ENCODE assay signal across 1 cellular context in genomic region chr20:36235892-36236785, GRCh38.
TF ChIP-seq lines count a peak whose summit lies in the region.

A gene with protein sequence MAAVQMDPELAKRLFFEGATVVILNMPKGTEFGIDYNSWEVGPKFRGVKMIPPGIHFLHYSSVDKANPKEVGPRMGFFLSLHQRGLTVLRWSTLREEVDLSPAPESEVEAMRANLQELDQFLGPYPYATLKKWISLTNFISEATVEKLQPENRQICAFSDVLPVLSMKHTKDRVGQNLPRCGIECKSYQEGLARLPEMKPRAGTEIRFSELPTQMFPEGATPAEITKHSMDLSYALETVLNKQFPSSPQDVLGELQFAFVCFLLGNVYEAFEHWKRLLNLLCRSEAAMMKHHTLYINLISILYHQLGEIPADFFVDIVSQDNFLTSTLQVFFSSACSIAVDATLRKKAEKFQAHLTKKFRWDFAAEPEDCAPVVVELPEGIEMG (plus strand): TSS chr20:36236478. CDS start chr20:36239869, 3,391 bp downstream.

TF ChIP-seq in HepG2, 621 proteins besides CTCF, POLR2A, EP300 and RAD21 (continued from another document and continues in another):
- TF ChIP-seq ZEB1 (IDR thresholded peaks at IDR 0.05; ENCODE audit: insufficient replicate concordance, low read depth): no peak
- TF ChIP-seq POGK (CRISPR knock-in tag; conservative IDR thresholded peaks at IDR 0.05): peak; percentile 92; the same call in 1 of the 2 replicates
- peak; percentile 93; the same call in 1 of the 2 replicates for TF ChIP-seq ZIK1 (CRISPR knock-in tag; IDR thresholded peaks at IDR 0.05; ENCODE audit: borderline replicate concordance, low read depth)
- TF ChIP-seq NFYB (CRISPR knock-in tag; IDR thresholded peaks at IDR 0.05): peak; percentile 78
- TF ChIP-seq ZNF550 (CRISPR knock-in tag; IDR thresholded peaks at IDR 0.05; ENCODE audit: borderline replicate concordance): peak; percentile 87
- TF ChIP-seq, protein P1, sequence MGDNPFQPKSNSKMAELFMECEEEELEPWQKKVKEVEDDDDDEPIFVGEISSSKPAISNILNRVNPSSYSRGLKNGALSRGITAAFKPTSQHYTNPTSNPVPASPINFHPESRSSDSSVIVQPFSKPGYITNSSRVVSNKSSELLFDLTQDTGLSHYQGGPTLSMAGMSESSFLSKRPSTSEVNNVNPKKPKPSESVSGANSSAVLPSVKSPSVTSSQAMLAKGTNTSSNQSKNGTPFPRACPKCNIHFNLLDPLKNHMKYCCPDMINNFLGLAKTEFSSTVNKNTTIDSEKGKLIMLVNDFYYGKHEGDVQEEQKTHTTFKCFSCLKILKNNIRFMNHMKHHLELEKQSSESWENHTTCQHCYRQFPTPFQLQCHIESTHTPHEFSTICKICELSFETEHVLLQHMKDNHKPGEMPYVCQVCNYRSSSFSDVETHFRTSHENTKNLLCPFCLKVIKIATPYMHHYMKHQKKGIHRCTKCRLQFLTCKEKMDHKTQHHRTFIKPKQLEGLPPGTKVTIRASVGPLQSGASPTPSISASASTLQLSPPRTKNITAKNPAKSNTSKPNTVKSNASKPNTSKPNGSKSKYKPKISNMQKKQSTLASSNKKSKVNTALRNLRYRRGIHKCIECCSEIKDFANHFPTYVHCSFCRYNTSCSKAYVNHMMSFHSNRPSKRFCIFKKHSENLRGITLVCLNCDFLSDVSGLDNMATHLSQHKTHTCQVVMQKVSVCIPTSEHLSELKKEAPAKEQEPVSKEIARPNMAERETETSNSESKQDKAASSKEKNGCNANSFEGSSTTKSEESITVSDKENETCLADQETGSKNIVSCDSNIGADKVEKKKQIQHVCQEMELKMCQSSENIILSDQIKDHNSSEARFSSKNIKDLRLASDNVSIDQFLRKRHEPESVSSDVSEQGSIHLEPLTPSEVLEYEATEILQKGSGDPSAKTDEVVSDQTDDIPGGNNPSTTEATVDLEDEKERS (CRISPR knock-in tag; IDR thresholded peaks at IDR 0.05): peak; percentile 96
- TF ChIP-seq NR1H2 (CRISPR knock-in tag; IDR thresholded peaks at IDR 0.05; ENCODE audit: borderline replicate concordance, low read depth): peak; percentile 91; the same call in 1 of the 2 replicates
- TF ChIP-seq RAD51 (IDR thresholded peaks at IDR 0.05; ENCODE audit: borderline replicate concordance): no peak
- peak; percentile 90 for TF ChIP-seq ZBTB7A (CRISPR knock-in tag; IDR thresholded peaks at IDR 0.05)
- TF ChIP-seq NFYC (CRISPR knock-in tag; IDR thresholded peaks at IDR 0.05): peak; percentile 76
- TF ChIP-seq, protein P2, sequence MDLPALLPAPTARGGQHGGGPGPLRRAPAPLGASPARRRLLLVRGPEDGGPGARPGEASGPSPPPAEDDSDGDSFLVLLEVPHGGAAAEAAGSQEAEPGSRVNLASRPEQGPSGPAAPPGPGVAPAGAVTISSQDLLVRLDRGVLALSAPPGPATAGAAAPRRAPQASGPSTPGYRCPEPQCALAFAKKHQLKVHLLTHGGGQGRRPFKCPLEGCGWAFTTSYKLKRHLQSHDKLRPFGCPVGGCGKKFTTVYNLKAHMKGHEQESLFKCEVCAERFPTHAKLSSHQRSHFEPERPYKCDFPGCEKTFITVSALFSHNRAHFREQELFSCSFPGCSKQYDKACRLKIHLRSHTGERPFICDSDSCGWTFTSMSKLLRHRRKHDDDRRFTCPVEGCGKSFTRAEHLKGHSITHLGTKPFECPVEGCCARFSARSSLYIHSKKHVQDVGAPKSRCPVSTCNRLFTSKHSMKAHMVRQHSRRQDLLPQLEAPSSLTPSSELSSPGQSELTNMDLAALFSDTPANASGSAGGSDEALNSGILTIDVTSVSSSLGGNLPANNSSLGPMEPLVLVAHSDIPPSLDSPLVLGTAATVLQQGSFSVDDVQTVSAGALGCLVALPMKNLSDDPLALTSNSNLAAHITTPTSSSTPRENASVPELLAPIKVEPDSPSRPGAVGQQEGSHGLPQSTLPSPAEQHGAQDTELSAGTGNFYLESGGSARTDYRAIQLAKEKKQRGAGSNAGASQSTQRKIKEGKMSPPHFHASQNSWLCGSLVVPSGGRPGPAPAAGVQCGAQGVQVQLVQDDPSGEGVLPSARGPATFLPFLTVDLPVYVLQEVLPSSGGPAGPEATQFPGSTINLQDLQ (CRISPR knock-in tag; IDR thresholded peaks at IDR 0.05): peak; percentile 87
- TF ChIP-seq THYN1 (CRISPR knock-in tag; IDR thresholded peaks at IDR 0.05; ENCODE audit: borderline replicate concordance, low read depth): no peak
- TF ChIP-seq MYNN (CRISPR knock-in tag; IDR thresholded peaks at IDR 0.05; ENCODE audit: low read depth): no peak
- peak; percentile 88; the same call in 1 of the 2 replicates for TF ChIP-seq RELA (CRISPR knock-in tag; IDR thresholded peaks at IDR 0.05)
- TF ChIP-seq HOXA9 (CRISPR knock-in tag; IDR thresholded peaks at IDR 0.05; ENCODE audit: borderline replicate concordance): peak; percentile 95
- peak; percentile 98 for TF ChIP-seq ZNF614 (CRISPR knock-in tag; IDR thresholded peaks at IDR 0.05; ENCODE audit: borderline replicate concordance)
- peak; percentile 95 for TF ChIP-seq ZNF317 (CRISPR knock-in tag; IDR thresholded peaks at IDR 0.05)
- no peak for TF ChIP-seq CHCHD3 (CRISPR knock-in tag; IDR thresholded peaks at IDR 0.05)
- peak; percentile 99 for TF ChIP-seq ZNF784 (CRISPR knock-in tag; IDR thresholded peaks at IDR 0.05; ENCODE audit: borderline replicate concordance)
- TF ChIP-seq GZF1 (CRISPR knock-in tag; IDR thresholded peaks at IDR 0.05): peak; percentile 89
- TF ChIP-seq, protein P3, sequence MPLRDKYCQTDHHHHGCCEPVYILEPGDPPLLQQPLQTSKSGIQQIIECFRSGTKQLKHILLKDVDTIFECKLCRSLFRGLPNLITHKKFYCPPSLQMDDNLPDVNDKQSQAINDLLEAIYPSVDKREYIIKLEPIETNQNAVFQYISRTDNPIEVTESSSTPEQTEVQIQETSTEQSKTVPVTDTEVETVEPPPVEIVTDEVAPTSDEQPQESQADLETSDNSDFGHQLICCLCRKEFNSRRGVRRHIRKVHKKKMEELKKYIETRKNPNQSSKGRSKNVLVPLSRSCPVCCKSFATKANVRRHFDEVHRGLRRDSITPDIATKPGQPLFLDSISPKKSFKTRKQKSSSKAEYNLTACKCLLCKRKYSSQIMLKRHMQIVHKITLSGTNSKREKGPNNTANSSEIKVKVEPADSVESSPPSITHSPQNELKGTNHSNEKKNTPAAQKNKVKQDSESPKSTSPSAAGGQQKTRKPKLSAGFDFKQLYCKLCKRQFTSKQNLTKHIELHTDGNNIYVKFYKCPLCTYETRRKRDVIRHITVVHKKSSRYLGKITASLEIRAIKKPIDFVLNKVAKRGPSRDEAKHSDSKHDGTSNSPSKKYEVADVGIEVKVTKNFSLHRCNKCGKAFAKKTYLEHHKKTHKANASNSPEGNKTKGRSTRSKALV (CRISPR knock-in tag; IDR thresholded peaks at IDR 0.05): no peak
- peak; percentile 88 for TF ChIP-seq PRPF4 (IDR thresholded peaks at IDR 0.05; ENCODE audit: low read depth, low read length, poor library complexity, severe bottlenecking)
- peak; percentile 20; the same call in 1 of the 2 replicates for TF ChIP-seq PBX2 (CRISPR knock-in tag; IDR thresholded peaks at IDR 0.05)
- TF ChIP-seq TAF15 (IDR thresholded peaks at IDR 0.05; ENCODE audit: low read depth, low read length, poor library complexity, severe bottlenecking): peak; percentile 84
- peak; percentile 83 for TF ChIP-seq HNRNPLL (IDR thresholded peaks at IDR 0.05; ENCODE audit: low read depth, low read length, poor library complexity, severe bottlenecking)
- TF ChIP-seq TAF1 (CRISPR knock-in tag; IDR thresholded peaks at IDR 0.05): peak; percentile 98
- TF ChIP-seq ZBTB20 (CRISPR knock-in tag; IDR thresholded peaks at IDR 0.05; ENCODE audit: borderline replicate concordance, low read depth): peak; percentile 79; the same call in 1 of the 2 replicates
- peak; percentile 99 for TF ChIP-seq ZFY (CRISPR knock-in tag; IDR thresholded peaks at IDR 0.05)
- peak; percentile 99 for TF ChIP-seq ZGPAT (CRISPR knock-in tag; IDR thresholded peaks at IDR 0.05)
- peak; percentile 91 for TF ChIP-seq PTBP1 (IDR thresholded peaks at IDR 0.05; ENCODE audit: low read depth, low read length, poor library complexity, severe bottlenecking)
- no peak for TF ChIP-seq ZNF432 (CRISPR knock-in tag; IDR thresholded peaks at IDR 0.05; ENCODE audit: borderline replicate concordance)
- TF ChIP-seq RARG (CRISPR knock-in tag; IDR thresholded peaks at IDR 0.05; ENCODE audit: low read depth): no peak
- peak; percentile 85 for TF ChIP-seq GFI1 (CRISPR knock-in tag; IDR thresholded peaks at IDR 0.05; ENCODE audit: borderline replicate concordance)
- peak; percentile 95 for TF ChIP-seq MAX (IDR thresholded peaks at IDR 0.05)
- peak; percentile 88; the same call in 1 of the 2 replicates for TF ChIP-seq ZNF33B (CRISPR knock-in tag; IDR thresholded peaks at IDR 0.05)
- no peak for TF ChIP-seq NONO (IDR thresholded peaks at IDR 0.05)
- peak; percentile 99 for TF ChIP-seq NONO (CRISPR knock-in tag; conservative IDR thresholded peaks at IDR 0.05)
- TF ChIP-seq ZNF224 (CRISPR knock-in tag; IDR thresholded peaks at IDR 0.05): peak; percentile 99
- TF ChIP-seq SMAD9 (CRISPR knock-in tag; IDR thresholded peaks at IDR 0.05): peak; percentile 88; the same call in 1 of the 2 replicates
- no peak for TF ChIP-seq JUNB (CRISPR knock-in tag; IDR thresholded peaks at IDR 0.05; ENCODE audit: borderline replicate concordance)
- TF ChIP-seq, protein P4, sequence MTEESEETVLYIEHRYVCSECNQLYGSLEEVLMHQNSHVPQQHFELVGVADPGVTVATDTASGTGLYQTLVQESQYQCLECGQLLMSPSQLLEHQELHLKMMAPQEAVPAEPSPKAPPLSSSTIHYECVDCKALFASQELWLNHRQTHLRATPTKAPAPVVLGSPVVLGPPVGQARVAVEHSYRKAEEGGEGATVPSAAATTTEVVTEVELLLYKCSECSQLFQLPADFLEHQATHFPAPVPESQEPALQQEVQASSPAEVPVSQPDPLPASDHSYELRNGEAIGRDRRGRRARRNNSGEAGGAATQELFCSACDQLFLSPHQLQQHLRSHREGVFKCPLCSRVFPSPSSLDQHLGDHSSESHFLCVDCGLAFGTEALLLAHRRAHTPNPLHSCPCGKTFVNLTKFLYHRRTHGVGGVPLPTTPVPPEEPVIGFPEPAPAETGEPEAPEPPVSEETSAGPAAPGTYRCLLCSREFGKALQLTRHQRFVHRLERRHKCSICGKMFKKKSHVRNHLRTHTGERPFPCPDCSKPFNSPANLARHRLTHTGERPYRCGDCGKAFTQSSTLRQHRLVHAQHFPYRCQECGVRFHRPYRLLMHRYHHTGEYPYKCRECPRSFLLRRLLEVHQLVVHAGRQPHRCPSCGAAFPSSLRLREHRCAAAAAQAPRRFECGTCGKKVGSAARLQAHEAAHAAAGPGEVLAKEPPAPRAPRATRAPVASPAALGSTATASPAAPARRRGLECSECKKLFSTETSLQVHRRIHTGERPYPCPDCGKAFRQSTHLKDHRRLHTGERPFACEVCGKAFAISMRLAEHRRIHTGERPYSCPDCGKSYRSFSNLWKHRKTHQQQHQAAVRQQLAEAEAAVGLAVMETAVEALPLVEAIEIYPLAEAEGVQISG (CRISPR knock-in tag; IDR thresholded peaks at IDR 0.05): peak; percentile 98
- no peak; the same call in 1 of the 2 replicates for TF ChIP-seq ZFYVE20 (CRISPR knock-in tag; IDR thresholded peaks at IDR 0.05; ENCODE audit: borderline replicate concordance, low read depth)
- TF ChIP-seq HES4 (CRISPR knock-in tag; IDR thresholded peaks at IDR 0.05; ENCODE audit: borderline replicate concordance): peak; percentile 76; the same call in 1 of the 2 replicates
- TF ChIP-seq EHMT2 (IDR thresholded peaks at IDR 0.05; ENCODE audit: borderline replicate concordance, low read depth, low read length): peak; percentile 100
- TF ChIP-seq, protein P5, sequence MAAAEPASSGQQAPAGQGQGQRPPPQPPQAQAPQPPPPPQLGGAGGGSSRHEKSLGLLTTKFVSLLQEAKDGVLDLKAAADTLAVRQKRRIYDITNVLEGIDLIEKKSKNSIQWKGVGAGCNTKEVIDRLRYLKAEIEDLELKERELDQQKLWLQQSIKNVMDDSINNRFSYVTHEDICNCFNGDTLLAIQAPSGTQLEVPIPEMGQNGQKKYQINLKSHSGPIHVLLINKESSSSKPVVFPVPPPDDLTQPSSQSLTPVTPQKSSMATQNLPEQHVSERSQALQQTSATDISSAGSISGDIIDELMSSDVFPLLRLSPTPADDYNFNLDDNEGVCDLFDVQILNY (CRISPR knock-in tag; conservative IDR thresholded peaks at IDR 0.05): peak; percentile 83
